ENCODE assay signal across 2 cellular contexts in genomic region chr7:2258661-2259365, GRCh38.
TF ChIP-seq lines count a peak whose summit lies in the region.

No MANE protein-coding gene starts in this region.

TF ChIP-seq in GM12878, 131 proteins besides CTCF, POLR2A, EP300 and RAD21 (continues in another document):
- TF ChIP-seq EED (IDR thresholded peaks at IDR 0.05; ENCODE audit: low read depth) (peak; percentile 88), JUNB (IDR thresholded peaks at IDR 0.05) (no peak), SKIL (IDR thresholded peaks at IDR 0.05; ENCODE audit: low read depth, poor library complexity, severe bottlenecking) (no peak), IRF4 (IDR thresholded peaks at IDR 0.05; ENCODE audit: low read depth, low read length) (no peak), CEBPZ (IDR thresholded peaks at IDR 0.05; ENCODE audit: low read depth, low read length) (no peak), ATF2 (IDR thresholded peaks at IDR 0.05; ENCODE audit: low read length) (no peak), GATAD2B (conservative IDR thresholded peaks at IDR 0.05; ENCODE audit: low read depth) (peak; percentile 84), TCF7 (IDR thresholded peaks at IDR 0.05; ENCODE audit: borderline replicate concordance) (no peak), IRF5 (IDR thresholded peaks at IDR 0.05; ENCODE audit: borderline replicate concordance) (peak; percentile 64; the same call in 1 of the 2 replicates), SPI1 (IDR thresholded peaks at IDR 0.05; ENCODE audit: borderline replicate concordance, insufficient read depth, low read depth, low read length) (no peak), USF2 (IDR thresholded peaks at IDR 0.05; ENCODE audit: borderline replicate concordance, low read depth, low read length) (no peak), CREM (IDR thresholded peaks at IDR 0.05; ENCODE audit: low read depth) (no peak), SUZ12 (IDR thresholded peaks at IDR 0.05; ENCODE audit: unreplicated experiment) (no peak), ZBTB33 (IDR thresholded peaks at IDR 0.05) (no peak), RCOR1 (conservative IDR thresholded peaks at IDR 0.05; ENCODE audit: low read depth, low read length) (no peak)

TF ChIP-seq in HepG2, 621 proteins besides CTCF, POLR2A, EP300 and RAD21:
- TF ChIP-seq ZNF543 (CRISPR knock-in tag; IDR thresholded peaks at IDR 0.05): no peak
- no peak for TF ChIP-seq IRF9 (CRISPR knock-in tag; IDR thresholded peaks at IDR 0.05; ENCODE audit: borderline replicate concordance)
- TF ChIP-seq ZKSCAN8 (CRISPR knock-in tag; IDR thresholded peaks at IDR 0.05; ENCODE audit: borderline replicate concordance): no peak
- TF ChIP-seq REST (IDR thresholded peaks at IDR 0.05; ENCODE audit: borderline replicate concordance in 1 of 2, low read depth in 1 of 2, low read length in 2 of 2): no peak
- TF ChIP-seq AGO2 (optimal IDR thresholded peaks at IDR 0.05; ENCODE audit: low read depth, low read length): no peak
- TF ChIP-seq ELK4 (CRISPR knock-in tag; IDR thresholded peaks at IDR 0.05; ENCODE audit: borderline replicate concordance): no peak
- TF ChIP-seq TEAD2 (CRISPR knock-in tag; IDR thresholded peaks at IDR 0.05): no peak
- TF ChIP-seq RXRB (CRISPR knock-in tag; IDR thresholded peaks at IDR 0.05; ENCODE audit: borderline replicate concordance): no peak
